Comparison of ENCODE assay signal across 21 cellular contexts in genomic region chrX:13507893-13508292, GRCh38.
DNase-seq lines count a peak whose midpoint lies in the region; ATAC-seq, FAIRE-seq and TF ChIP-seq lines count a peak whose summit lies in the region.
"Had no signal": no experiment of that assay in that cellular context is flagged by ENCODE, and none has a peak within 500 bp of the region (broad histone marks: within the 10 kb centered on the region; RNA-seq: fewer than 3 reads in every experiment).

No MANE protein-coding gene starts in this region.

- no peak overlapping the region for H3K4me3 Mint-ChIP-seq in activated CD4-positive, alpha-beta T cell treated with anti-CD3 and anti-CD28 coated beads, Interleukin-2, amount 10 ng/mL, durations not matched to agents 24 days and 14 days
- H3K4me3 Mint-ChIP-seq: B cell; CD4-positive, alpha-beta T cell; CD8-positive, alpha-beta T cell had no signal

- DNase-seq in A549 (ENCODE audit: low read depth in 1 of 2, low spot score in 1 of 2): no peak
- DNase-seq in IMR-90: no peak
- no peak for DNase-seq in K562 (ENCODE audit: extremely low read depth in 1 of 4, low spot score in 3 of 4)
- DNase-seq in activated CD4-positive, alpha-beta T cell treated with anti-CD3 and anti-CD28 coated beads, Interleukin-2, amount 10 ng/mL, durations not matched to agents 24 days and 14 days: no peak
- no peak for DNase-seq in NCI-H82 treated with DMSO at 0.1 percent for 48 hours (lab: John Stamatoyannopoulos, UW; ENCODE audit: unreplicated experiment)
- DNase-seq: 8988T; AML-193; Caco-2; Calu3; CD4-positive, alpha-beta T cell; CD8-positive, alpha-beta T cell; DMS79 treated with DMSO at 0.1 percent for 48 hours; GF-D8 had no signal

- dilution Hi-C loops in IMR-90 (cut with HindIII; ENCODE audit: low sequenced_read_pairs, unreplicated experiment): no loop called here

- TF ChIP-seq POLR2A in A549 (IDR thresholded peaks at IDR 0.05; ENCODE audit: low read length): no peak
- TF ChIP-seq POLR2A in IMR-90 (IDR thresholded peaks at IDR 0.05; ENCODE audit: low read depth, low read length): no peak
- TF ChIP-seq POLR2A in K562 (conservative IDR thresholded peaks at IDR 0.05): no peak

- TF ChIP-seq CTCF in A549 (IDR thresholded peaks at IDR 0.05) (no peak), IMR-90 (conservative IDR thresholded peaks at IDR 0.05; ENCODE audit: low read depth, low read length) (no peak), K562 (IDR thresholded peaks at IDR 0.05 in 2 of 3, conservative IDR thresholded peaks at IDR 0.05 in 1 of 3; ENCODE audit: insufficient read depth in 2 of 3, low read depth in 1 of 3, low read length in 3 of 3) (no peak)

- H3K79me1 ChIP-seq in IMR-90 (ENCODE audit: low read depth in 1 of 2, low read length in 2 of 2): no peaks in the 10 kb centered on the region

- H3K4me2 ChIP-seq in A549: no peak overlapping the region
- H3K4me2 ChIP-seq in IMR-90 (ENCODE audit: low read depth, low read length): no peak overlapping the region
- H3K4me2 ChIP-seq in K562 (ENCODE audit: insufficient read depth, low read length): no peak overlapping the region
- H3K4me2 ChIP-seq: BLaER1 treated with 17β-estradiol and CSF1 and Interleukin-3, amounts not matched to agents 10 nM and 100 nM had no signal

- no peaks in the 10 kb centered on the region for H3K36me3 Mint-ChIP-seq in activated CD4-positive, alpha-beta T cell treated with anti-CD3 and anti-CD28 coated beads, Interleukin-2, amount 10 ng/mL, durations not matched to agents 24 days and 14 days (ENCODE audit: low read depth)
- H3K36me3 Mint-ChIP-seq: CD8-positive, alpha-beta T cell had no signal

- TF ChIP-seq EP300 in A549 (IDR thresholded peaks at IDR 0.05): no peak
- TF ChIP-seq EP300 in K562 (IDR thresholded peaks at IDR 0.05; ENCODE audit: low read length): no peak

- ATAC-seq in A549 (no peak), IMR-90 (ENCODE audit: low read depth) (no peak), K562 (no peak)
- ATAC-seq: CD8-positive, alpha-beta T cell had no signal

- peaks cover 2% of the 10 kb centered on the region for H3K4me1 Mint-ChIP-seq in activated CD4-positive, alpha-beta T cell treated with anti-CD3 and anti-CD28 coated beads, Interleukin-2, amount 10 ng/mL, durations not matched to agents 24 days and 14 days
- H3K4me1 Mint-ChIP-seq: B cell had no signal

- no peak for TF ChIP-seq RAD21 in A549 (conservative IDR thresholded peaks at IDR 0.05 in 1 of 2, IDR thresholded peaks at IDR 0.05 in 1 of 2)
- no peak for TF ChIP-seq RAD21 in IMR-90 (IDR thresholded peaks at IDR 0.05; ENCODE audit: low read length)
- TF ChIP-seq RAD21 in K562 (CRISPR knock-in tag; conservative IDR thresholded peaks at IDR 0.05 in 1 of 2, IDR thresholded peaks at IDR 0.05 in 1 of 2): no peak

- H4K8ac ChIP-seq in IMR-90 (ENCODE audit: low read depth in 2 of 2, low read length in 2 of 2): no peak overlapping the region

- H4K20me1 ChIP-seq in IMR-90 (ENCODE audit: insufficient read depth, low read length): no peaks in the 10 kb centered on the region
- no peaks in the 10 kb centered on the region for H4K20me1 ChIP-seq in K562 (replicated peaks; ENCODE audit: control insufficient read depth, insufficient read depth, low read length)

- no peak overlapping the region for H3K18ac ChIP-seq in IMR-90 (ENCODE audit: low read depth, low read length)

- no peak overlapping the region for H4K91ac ChIP-seq in IMR-90 (ENCODE audit: insufficient read depth, low read depth, low read length)

- H3K27me3 ChIP-seq in IMR-90 (ENCODE audit: control insufficient read depth, insufficient read depth, low read length): peaks cover 9% of the 10 kb centered on the region
- H3K27me3 ChIP-seq in K562 (ENCODE audit: control insufficient read depth in 2 of 2, insufficient read depth in 2 of 2, low read length in 2 of 2): no peaks in the 10 kb centered on the region

- H2BK5ac ChIP-seq in IMR-90 (ENCODE audit: low read depth, low read length, poor library complexity, severe bottlenecking): no peak overlapping the region

- peak; percentile 96 for FAIRE-seq in A549 (lab: Jason Lieb, UNC)
- no peak for FAIRE-seq in K562 (lab: Jason Lieb, UNC)
- FAIRE-seq: A204.1, D721Med, G401.6, GM12891, GM18507 had no signal

- in situ Hi-C loops in IMR-90 (cut with MboI; ENCODE audit: low sequenced_read_pairs): loop anchor here (5.0 to 25.0 kb wide), 2 partner anchors 129 to 519 kb away; partner anchors contain the start of gene GEMIN8
- in situ Hi-C loops in K562 (cut with MboI): no loop called here

- no peak overlapping the region for H4K5ac ChIP-seq in IMR-90 (ENCODE audit: low read depth, low read length)

- no peak overlapping the region for H3K23ac ChIP-seq in IMR-90 (ENCODE audit: low read depth, low read length)

- H3K56ac ChIP-seq in IMR-90 (ENCODE audit: extremely low read depth, insufficient read depth, low read length): no peak overlapping the region

- H3K9me3 Mint-ChIP-seq in activated CD4-positive, alpha-beta T cell treated with anti-CD3 and anti-CD28 coated beads, Interleukin-2, amount 10 ng/mL, durations not matched to agents 24 days and 14 days: no peaks in the 10 kb centered on the region
- H3K9me3 Mint-ChIP-seq: CD4-positive, alpha-beta T cell; CD8-positive, alpha-beta T cell had no signal

- no peak overlapping the region for H3K4ac ChIP-seq in IMR-90 (ENCODE audit: low read depth, low read length)

- H3K14ac ChIP-seq in IMR-90 (replicated peaks; ENCODE audit: low read depth, low read length): no peak overlapping the region

- H2AFZ ChIP-seq in IMR-90 (replicated peaks; ENCODE audit: low read length, poor library complexity) (no peak overlapping the region), K562 (ENCODE audit: low read depth, low read length) (no peak overlapping the region)

- H3K4me3 ChIP-seq in A549 (no peak overlapping the region), IMR-90 (ENCODE audit: insufficient read depth, low read depth, low read length) (no peak overlapping the region), K562 (no peak overlapping the region)
- H3K4me3 ChIP-seq: BLaER1 treated with 17β-estradiol and CSF1 and Interleukin-3, amounts not matched to agents 10 nM and 100 nM had no signal

- POLR2A ChIA-PET in A549 (lab: Yijun Ruan, JAX): interaction anchor here (1.0 kb wide), 1 partner anchor 138 kb away, joined by 3 read pairs; no protein-coding TSS in a partner anchor
- POLR2A ChIA-PET in IMR-90 (lab: Charles Lee; ENCODE audit: unreplicated experiment): no interaction called here
- POLR2A ChIA-PET in K562 (lab: Yijun Ruan, JAX): no interaction called here

- no peaks in the 10 kb centered on the region for H3K4me1 ChIP-seq in A549
- H3K4me1 ChIP-seq in IMR-90 (ENCODE audit: control insufficient read depth, insufficient read depth, low read length): no peaks in the 10 kb centered on the region
- H3K4me1 ChIP-seq in K562 (replicated peaks in 1 of 2; ENCODE audit: control insufficient read depth in 2 of 2, insufficient read depth in 2 of 2, low read length in 2 of 2): no peaks in the 10 kb centered on the region
- H3K4me1 ChIP-seq: Caco-2 had no signal

- CTCF ChIA-PET in A549 (lab: Yijun Ruan, JAX) (interaction anchor here (0.6 to 2.6 kb wide), 11 partner anchors 16 to 1629 kb away, joined by 3 to 39 read pairs (median 3); partner anchors contain the start of gene GEMIN8), IMR-90 (lab: Yijun Ruan, JAX) (interaction anchor here (1.6 to 2.4 kb wide), 2 partner anchors 138 to 524 kb away, joined by 5 to 24 read pairs; no protein-coding TSS in a partner anchor), K562 (lab: Yijun Ruan, JAX; ENCODE audit: low intra/inter-chr PET ratio) (no interaction called here)

- no peaks in the 10 kb centered on the region for H3K79me2 ChIP-seq in K562 (ENCODE audit: control insufficient read depth, insufficient read depth, low read length)

- no peak overlapping the region for H2AK5ac ChIP-seq in IMR-90 (ENCODE audit: low read depth, low read length)

- H3K9ac ChIP-seq in IMR-90 (ENCODE audit: low read depth, low read length) (no peak overlapping the region), K562 (ENCODE audit: insufficient read depth in 1 of 2, low read depth in 2 of 2, low read length in 2 of 2) (no peak overlapping the region)
- H3K9ac ChIP-seq: BLaER1 treated with 17β-estradiol and CSF1 and Interleukin-3, amounts not matched to agents 10 nM and 100 nM had no signal

- intact Hi-C loops in IMR-90 (cut with micrococcal nuclease) (loop anchor here (5.0 kb wide), 1 partner anchor 224 kb away; the partner anchor contains the start of genes OFD1 and TRAPPC2), K562 (cut with micrococcal nuclease) (loop anchor here (2.0 to 5.0 kb wide), 2 partner anchors 243 to 304 kb away; no protein-coding TSS in a partner anchor)
- intact Hi-C loops in activated CD4-positive, alpha-beta T cell treated with anti-CD3 and anti-CD28 coated beads, Interleukin-2, amount 10 ng/mL, durations not matched to agents 24 days and 14 days (cut with micrococcal nuclease): loop anchor here (5.0 kb wide), 1 partner anchor 239 kb away; no protein-coding TSS in a partner anchor

- H3K27ac ChIP-seq in A549: no peak overlapping the region
- H3K27ac ChIP-seq in IMR-90 (ENCODE audit: insufficient read depth, low read length): no peak overlapping the region
- H3K27ac ChIP-seq in K562 (ENCODE audit: extremely low read depth, low read depth, low read length): no peak overlapping the region
- H3K27ac ChIP-seq: BLaER1 treated with 17β-estradiol and CSF1 and Interleukin-3, amounts not matched to agents 10 nM and 100 nM; C4-2B had no signal

- no peak overlapping the region for H2AK9ac ChIP-seq in IMR-90 (replicated peaks; ENCODE audit: low read depth, low read length, poor library complexity)

- no TSS peak for BruUV-seq in IMR-90 (replicated peaks; lab: Mats Ljungman, UMichigan)
- BruUV-seq in K562 (replicated peaks; lab: Mats Ljungman, UMichigan): no TSS peak

- H2BK15ac ChIP-seq in IMR-90 (ENCODE audit: low read depth, low read length): no peak overlapping the region

- no peak overlapping the region for H3K27ac Mint-ChIP-seq in activated CD4-positive, alpha-beta T cell treated with anti-CD3 and anti-CD28 coated beads, Interleukin-2, amount 10 ng/mL, durations not matched to agents 24 days and 14 days
- H3K27ac Mint-ChIP-seq: B cell; CD4-positive, alpha-beta T cell; CD8-positive, alpha-beta T cell had no signal

- 59% methylated on average over 2 of the region's 2 CpGs for WGBS in A549 (ENCODE audit: missing lambda C conversion rate)
- no CpG with 5 or more reads among the region's 2 CpGs for WGBS in IMR-90 (ENCODE audit: extremely low coverage in 2 of 2, insufficient read length in 1 of 2), 2 experiments
- 10% methylated on average over 2 of the region's 2 CpGs for WGBS in K562 (ENCODE audit: insufficient coverage, low coverage, missing lambda C conversion rate)

- H3K27me3 Mint-ChIP-seq in activated CD4-positive, alpha-beta T cell treated with anti-CD3 and anti-CD28 coated beads, Interleukin-2, amount 10 ng/mL, durations not matched to agents 24 days and 14 days: no peaks in the 10 kb centered on the region
- H3K27me3 Mint-ChIP-seq: B cell; CD4-positive, alpha-beta T cell had no signal

- no peaks in the 10 kb centered on the region for H3K36me3 ChIP-seq in IMR-90 (ENCODE audit: control insufficient read depth, insufficient read depth, low read length)
- H3K36me3 ChIP-seq in K562 (ENCODE audit: control insufficient read depth, insufficient read depth, low read length): no peaks in the 10 kb centered on the region
- H3K36me3 ChIP-seq: BLaER1 treated with 17β-estradiol and CSF1 and Interleukin-3, amounts not matched to agents 10 nM and 100 nM had no signal

- H3K9me3 ChIP-seq in A549 (no peaks in the 10 kb centered on the region), IMR-90 (ENCODE audit: control insufficient read depth, insufficient read depth, low read length) (no peaks in the 10 kb centered on the region), K562 (replicated peaks; ENCODE audit: control insufficient read depth, insufficient read depth, low read depth, low read length) (no peaks in the 10 kb centered on the region)
- H3K9me3 ChIP-seq: BLaER1 treated with 17β-estradiol and CSF1 and Interleukin-3, amounts not matched to agents 10 nM and 100 nM; Caco-2 had no signal

- no peak overlapping the region for H2BK120ac ChIP-seq in IMR-90 (ENCODE audit: low read depth, low read length)

- H3K9me1 ChIP-seq in IMR-90 (ENCODE audit: insufficient read depth, low read length) (no peaks in the 10 kb centered on the region), K562 (ENCODE audit: control insufficient read depth, insufficient read depth, low read length) (peaks cover 2% of the 10 kb centered on the region)

- no peak overlapping the region for H2BK20ac ChIP-seq in IMR-90 (ENCODE audit: low read depth, low read length)

Comparison
In these comparisons a context has a peak if more than half of its experiments do, and no peak if none do; other contexts are left out.
1. Of the 35 proteins assayed by ChIP-seq in both K562 and A549: peak only in K562: none; only in A549: MAFK; in both: none; in neither: 34.